Comparison of ENCODE assay signal across 1 cellular context in genomic region chr17:80124351-80124981, GRCh38.
A peak's percentile ranks its signal among the peaks of the same experiment; 100 is the strongest.
TF ChIP-seq lines count a peak whose summit lies in the region.

No MANE protein-coding gene starts in this region.

TF ChIP-seq in HepG2, 621 proteins besides CTCF, POLR2A, EP300 and RAD21 (continues in another document):
- TF ChIP-seq PRPF4 (IDR thresholded peaks at IDR 0.05; ENCODE audit: low read depth, low read length, poor library complexity, severe bottlenecking) (no peak), WIZ (CRISPR knock-in tag; IDR thresholded peaks at IDR 0.05) (0 out of 2 replicates have a peak, but pooled peaks have one; percentile 11), PLRG1 (conservative IDR thresholded peaks at IDR 0.05) (no peak), MAZ (IDR thresholded peaks at IDR 0.05; ENCODE audit: borderline replicate concordance, low read depth, low read length) (peak; percentile 58; the same call in 1 of the 2 replicates), MAZ (CRISPR knock-in tag; IDR thresholded peaks at IDR 0.05; ENCODE audit: low read depth) (no peak), PAF1 (CRISPR knock-in tag; IDR thresholded peaks at IDR 0.05) (no peak), ZNF770 (CRISPR knock-in tag; IDR thresholded peaks at IDR 0.05) (peak; percentile 35; the same call in 1 of the 2 replicates), ZNF350 (CRISPR knock-in tag; IDR thresholded peaks at IDR 0.05; ENCODE audit: borderline replicate concordance, low read depth) (no peak), MAX (IDR thresholded peaks at IDR 0.05) (peak; percentile 14), FOXO4 (CRISPR knock-in tag; conservative IDR thresholded peaks at IDR 0.05) (peak; percentile 11; the same call in 1 of the 2 replicates), SOX13 (IDR thresholded peaks at IDR 0.05) (no peak), SOX13 (CRISPR knock-in tag; conservative IDR thresholded peaks at IDR 0.05 in 1 of 2, IDR thresholded peaks at IDR 0.05 in 1 of 2) (0 out of 4 replicates have a peak, but pooled peaks of 1 of the 2 experiments have one; percentile 15), LCORL (IDR thresholded peaks at IDR 0.05) (no peak), LCORL (CRISPR knock-in tag; IDR thresholded peaks at IDR 0.05) (0 out of 2 replicates have a peak, but pooled peaks have one; percentile 31), ZMYM4 (CRISPR knock-in tag; IDR thresholded peaks at IDR 0.05) (peak; percentile 54), ONECUT2 (CRISPR knock-in tag; IDR thresholded peaks at IDR 0.05) (peak; percentile 85), ZFY (CRISPR knock-in tag; IDR thresholded peaks at IDR 0.05) (peak; percentile 68), POGK (CRISPR knock-in tag; conservative IDR thresholded peaks at IDR 0.05) (no peak), ZNF331 (CRISPR knock-in tag; IDR thresholded peaks at IDR 0.05) (peak; percentile 38; the same call in 1 of the 2 replicates), ZBTB34 (CRISPR knock-in tag; IDR thresholded peaks at IDR 0.05) (no peak), NONO (IDR thresholded peaks at IDR 0.05) (no peak), NONO (CRISPR knock-in tag; conservative IDR thresholded peaks at IDR 0.05) (0 out of 2 replicates have a peak, but pooled peaks have one; percentile 55), ARNT2 (CRISPR knock-in tag; IDR thresholded peaks at IDR 0.05; ENCODE audit: low read depth) (no peak), GLI4 (CRISPR knock-in tag; IDR thresholded peaks at IDR 0.05; ENCODE audit: borderline replicate concordance) (0 out of 2 replicates have a peak, but pooled peaks have one; percentile 23), ZNF777 (CRISPR knock-in tag; IDR thresholded peaks at IDR 0.05) (no peak), PAXIP1 (CRISPR knock-in tag; conservative IDR thresholded peaks at IDR 0.05) (0 out of 2 replicates have a peak, but pooled peaks have one; percentile 9), ZNF761 (CRISPR knock-in tag; conservative IDR thresholded peaks at IDR 0.05) (no peak), ZNF143 (CRISPR knock-in tag; IDR thresholded peaks at IDR 0.05) (0 out of 2 replicates have a peak, but pooled peaks have one; percentile 12), YY1 (IDR thresholded peaks at IDR 0.05; ENCODE audit: insufficient read depth, insufficient replicate concordance, low read depth, low read length) (peak; percentile 50), ISL2 (CRISPR knock-in tag; IDR thresholded peaks at IDR 0.05) (no peak), SOX5 (CRISPR knock-in tag; IDR thresholded peaks at IDR 0.05; ENCODE audit: borderline replicate concordance) (0 out of 2 replicates have a peak, but pooled peaks have one; percentile 16), MYC (CRISPR knock-in tag; IDR thresholded peaks at IDR 0.05; ENCODE audit: borderline replicate concordance) (0 out of 2 replicates have a peak, but pooled peaks have one; percentile 27), SKIL (CRISPR knock-in tag; IDR thresholded peaks at IDR 0.05; ENCODE audit: borderline replicate concordance) (0 out of 2 replicates have a peak, but pooled peaks have one; percentile 35), PITX1 (CRISPR knock-in tag; IDR thresholded peaks at IDR 0.05) (peak; percentile 49; the same call in 1 of the 2 replicates), HMGXB4 (CRISPR knock-in tag; IDR thresholded peaks at IDR 0.05; ENCODE audit: borderline replicate concordance in 1 of 2, low read depth in 1 of 2) (peak; percentile 50 to 76; a peak in 2 of 4 replicates), NRL (CRISPR knock-in tag; IDR thresholded peaks at IDR 0.05; ENCODE audit: borderline replicate concordance) (peak; percentile 27; the same call in 1 of the 2 replicates), PRDM10 (CRISPR knock-in tag; IDR thresholded peaks at IDR 0.05; ENCODE audit: low read depth) (0 out of 2 replicates have a peak, but pooled peaks have one; percentile 38)
